3 cellular contexts compared by ENCODE assay signal in the genomic region with DNA sequence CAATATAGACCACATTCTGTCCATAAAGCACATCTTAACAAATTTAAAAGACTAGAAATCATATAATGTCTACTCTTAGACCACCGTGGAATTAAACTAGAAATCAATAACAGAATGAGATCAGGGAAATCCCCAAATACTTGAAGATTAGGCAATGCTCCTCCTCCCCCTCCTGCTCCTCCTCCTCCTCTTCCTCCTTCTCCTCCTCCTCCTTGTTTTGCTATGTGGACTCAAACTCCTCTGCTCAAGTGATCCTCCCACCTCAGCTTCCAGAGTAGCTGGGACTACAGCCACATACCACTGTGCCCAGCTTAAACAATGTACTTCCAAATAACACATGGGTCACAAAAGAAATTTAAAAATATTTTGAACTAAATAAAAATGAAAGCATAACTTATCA.
TF ChIP-seq lines count a peak whose summit lies in the region.

No MANE protein-coding gene starts in this region.

TF ChIP-seq in HEK293, 187 proteins besides CTCF, POLR2A, EP300 and RAD21:
- TF ChIP-seq ZFHX2 (tag by site-specific recombination; conservative IDR thresholded peaks at IDR 0.05) = peak; percentile 73
- TF ChIP-seq EGR2 (tag by site-specific recombination; IDR thresholded peaks at IDR 0.05; ENCODE audit: low read depth) = peak; percentile 96
- TF ChIP-seq OSR2 (tag by site-specific recombination; IDR thresholded peaks at IDR 0.05) = no peak

TF ChIP-seq in WTC11, 78 proteins besides CTCF, POLR2A, EP300 and RAD21:
- TF ChIP-seq ZNF263 (CRISPR knock-in tag; IDR thresholded peaks at IDR 0.05; ENCODE audit: low read depth) = peak; percentile 62; the same call in 1 of the 2 replicates
- no peak for TF ChIP-seq EMX1 (CRISPR knock-in tag; IDR thresholded peaks at IDR 0.05)

TF ChIP-seq in H1, 55 proteins besides CTCF, POLR2A, EP300 and RAD21:
- TF ChIP-seq CEBPB (IDR thresholded peaks at IDR 0.05; ENCODE audit: low read depth, low read length) (0 out of 2 replicates have a peak, but pooled peaks have one; percentile 40), CHD2 (IDR thresholded peaks at IDR 0.05; ENCODE audit: low read length) (no peak), KDM1A (IDR thresholded peaks at IDR 0.05; ENCODE audit: borderline replicate concordance, low read length) (no peak), BCL11A (IDR thresholded peaks at IDR 0.05; ENCODE audit: low read depth in 2 of 2, low read length in 2 of 2) (no peak)
